Comparison of ENCODE assay signal across 24 cellular contexts in the genomic region with DNA sequence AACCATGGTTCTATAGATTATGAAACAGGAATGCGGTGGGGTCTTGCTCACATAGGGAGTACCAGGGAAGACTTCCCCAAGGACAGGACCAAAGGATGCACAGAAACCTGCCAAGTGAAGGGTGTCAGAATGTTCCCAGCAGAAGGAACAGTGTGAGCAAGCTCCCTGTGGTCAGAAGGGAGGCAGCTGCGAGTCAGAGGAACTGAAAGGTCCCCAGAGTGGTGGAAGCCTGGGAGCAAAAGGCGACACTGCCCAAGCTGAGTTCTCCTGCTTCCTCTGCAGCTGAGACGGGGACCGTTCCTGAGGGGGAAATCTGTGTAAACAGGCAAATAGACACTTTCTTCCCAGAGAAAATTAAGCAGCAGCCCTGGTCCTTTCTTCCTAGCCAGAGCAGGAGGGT. TPM values are rescaled to one million over a fixed set of nuclear protein-coding genes. Genes with fewer than 3 reads are reported as not detected.
A peak's percentile ranks its signal among the peaks of the same experiment; 100 is the strongest.
DNase-seq lines count a peak whose midpoint lies in the region; TF ChIP-seq lines count a peak whose summit lies in the region.
"Had no signal": no experiment of that assay in that cellular context is flagged by ENCODE, and none has a peak within 500 bp of the region (broad histone marks: within the 10 kb centered on the region; RNA-seq: fewer than 3 reads in every experiment).

No MANE protein-coding gene starts in this region.

- H3K36me3 Mint-ChIP-seq in type B pancreatic cell, result no peaks in the 10 kb centered on the region
- H3K36me3 Mint-ChIP-seq: activated naive CD8-positive, alpha-beta T cell treated with anti-CD3 and anti-CD28 coated beads for 36 hours had no signal

- H3K27me3 ChIP-seq in DOHH2 (ENCODE audit: control insufficient read depth, low read length), result peaks cover 10% of the 10 kb centered on the region
- H3K27me3 ChIP-seq in trophoblast cell (ENCODE audit: insufficient read depth, low read length), result no peaks in the 10 kb centered on the region
- H3K27me3 ChIP-seq: BE2C, spleen, thyroid gland had no signal

- no peak overlapping the region for H4K12ac ChIP-seq in trophoblast cell (ENCODE audit: low read depth, low read length)

- no peaks in the 10 kb centered on the region for H3K79me2 ChIP-seq in DOHH2 (ENCODE audit: control insufficient read depth, low read length)
- no peaks in the 10 kb centered on the region for H3K79me2 ChIP-seq in trophoblast cell (ENCODE audit: control insufficient read depth, insufficient read depth, low read length, poor library complexity)

- H3K18ac ChIP-seq in trophoblast cell (ENCODE audit: low read length), result no peak overlapping the region

- no peak overlapping the region for H3K9ac ChIP-seq in trophoblast cell (ENCODE audit: low read length)

- TF ChIP-seq CTCF in DOHH2 (IDR thresholded peaks at IDR 0.05; ENCODE audit: low read depth, low read length, poor library complexity, severe bottlenecking) (no peak), NB4 (IDR thresholded peaks at IDR 0.05; ENCODE audit: low read depth, low read length) (no peak), fibroblast of mammary gland (conservative IDR thresholded peaks at IDR 0.05; ENCODE audit: control insufficient read depth, insufficient read depth, low read depth, low read length) (no peak), type B pancreatic cell (conservative IDR thresholded peaks at IDR 0.05) (no peak)

- H3K9me2 ChIP-seq in DOHH2 (replicated peaks; ENCODE audit: control insufficient read depth, low read length), result no peaks in the 10 kb centered on the region

- no peak overlapping the region for H3K27ac Mint-ChIP-seq in type B pancreatic cell
- H3K27ac Mint-ChIP-seq: activated CD4-positive, alpha-beta T cell treated with anti-CD3 and anti-CD28 coated beads for 36 hours; activated naive CD8-positive, alpha-beta T cell treated with anti-CD3 and anti-CD28 coated beads for 36 hours; stimulated activated naive CD8-positive, alpha-beta T cell treated with anti-CD3 and anti-CD28 coated beads, Interleukin-15, Interleukin-2, amounts not matched to agents 100 ng/mL and 50 ng/mL, for 24 hours had no signal

- H3K9me3 Mint-ChIP-seq in type B pancreatic cell, result peaks cover 6% of the 10 kb centered on the region
- H3K9me3 Mint-ChIP-seq: activated naive CD8-positive, alpha-beta T cell treated with anti-CD3 and anti-CD28 coated beads for 36 hours; central memory CD8-positive, alpha-beta T cell; stimulated activated naive CD8-positive, alpha-beta T cell treated with anti-CD3 and anti-CD28 coated beads, Interleukin-15, Interleukin-2, amounts not matched to agents 100 ng/mL and 50 ng/mL, for 24 hours had no signal

- H3K27ac ChIP-seq in DOHH2 (ENCODE audit: low read depth, low read length) (no peak overlapping the region), trophoblast cell (ENCODE audit: low read depth, low read length) (no peak overlapping the region)
- H3K27ac ChIP-seq: spleen, thyroid gland had no signal

- H3F3A ChIP-seq in DOHH2 (ENCODE audit: control insufficient read depth, insufficient read depth), result no peaks in the 10 kb centered on the region

- peak; percentile 40 for DNase-seq in NB4 (ENCODE audit: low read depth)
- peak; percentile 36 for DNase-seq in fibroblast of mammary gland (ENCODE audit: low read depth)
- no peak for DNase-seq in trophoblast cell
- no peak for DNase-seq in type B pancreatic cell (ENCODE audit: extremely low spot score, unreplicated experiment)
- DNase-seq in activated effector memory CD4-positive, alpha-beta T cell treated with anti-CD3 and anti-CD28 coated beads, Interleukin-2, amount 50 U/mL, for 16 hours, result no peak
- DNase-seq in AG08396 (ENCODE audit: low spot score), result no peak
- no peak for DNase-seq in globus pallidus (ENCODE audit: low spot score)
- DNase-seq: activated CD4-positive, alpha-beta T cell treated with anti-CD3 and anti-CD28 coated beads for 36 hours; activated naive CD8-positive, alpha-beta T cell treated with anti-CD3 and anti-CD28 coated beads for 36 hours; BE2C; Calu3; EL; hippocampal formation; NCI-H187 treated with DMSO at 0.1 percent for 48 hours; NCI-H226; NCI-H774; PC-3; spleen; stimulated activated CD4-positive, alpha-beta T cell treated with anti-CD3 and anti-CD28 coated beads, Interleukin-4, amount 100 ng/mL, for 1 hour; T-helper 1 cell; thyroid gland had no signal

- peak overlapping the region; percentile 20 for H2BK120ac ChIP-seq in trophoblast cell (ENCODE audit: insufficient read depth, low read length, poor library complexity)

- H4K8ac ChIP-seq in trophoblast cell (ENCODE audit: low read depth, low read length), result no peak overlapping the region

- no peak for TF ChIP-seq POLR2A in NB4 (IDR thresholded peaks at IDR 0.05; ENCODE audit: extremely low read depth, insufficient read length)

- H3K79me1 ChIP-seq in trophoblast cell (ENCODE audit: low read length), result peaks cover 14% of the 10 kb centered on the region

- H3K4ac ChIP-seq in trophoblast cell (ENCODE audit: low read depth, low read length), result no peak overlapping the region

- no peak overlapping the region for H2BK12ac ChIP-seq in trophoblast cell (ENCODE audit: low read length)

- H3K9me3 ChIP-seq in DOHH2 (ENCODE audit: control insufficient read depth, insufficient read depth, low read length) (no peaks in the 10 kb centered on the region), trophoblast cell (ENCODE audit: insufficient read depth, low read depth, low read length) (peaks cover 2% of the 10 kb centered on the region)
- H3K9me3 ChIP-seq: BE2C, spleen, thyroid gland had no signal

- no peaks in the 10 kb centered on the region for H3K36me3 ChIP-seq in DOHH2 (ENCODE audit: control insufficient read depth, low read length)
- H3K36me3 ChIP-seq in trophoblast cell (ENCODE audit: control insufficient read depth in 1 of 2, insufficient read depth in 2 of 2, low read length in 2 of 2), result no peaks in the 10 kb centered on the region
- H3K36me3 ChIP-seq: BE2C, spleen, thyroid gland had no signal

- no peak overlapping the region for H3K4me3 ChIP-seq in DOHH2 (ENCODE audit: low read length)
- H3K4me3 ChIP-seq in NB4 (ENCODE audit: low read depth, low read length), result no peak overlapping the region
- H3K4me3 ChIP-seq in fibroblast of mammary gland (ENCODE audit: control insufficient read depth, low read depth, low read length), result no peak overlapping the region
- H3K4me3 ChIP-seq in trophoblast cell (ENCODE audit: low read depth, low read length), result no peak overlapping the region
- H3K4me3 ChIP-seq: spleen, thyroid gland had no signal

- H2BK5ac ChIP-seq in trophoblast cell (ENCODE audit: low read depth, low read length, poor library complexity), result no peak overlapping the region

- H3K4me2 ChIP-seq in DOHH2 (ENCODE audit: low read length), result 0 out of 2 replicates have a peak overlapping the region, but pooled peaks have one; percentile 4
- no peak overlapping the region for H3K4me2 ChIP-seq in trophoblast cell (ENCODE audit: low read length)

- no CpG with 5 or more reads among the region's 5 CpGs for WGBS in trophoblast cell (ENCODE audit: extremely low coverage, insufficient coverage, insufficient read length)

- H3K27me3 Mint-ChIP-seq in type B pancreatic cell, result peaks cover 7% of the 10 kb centered on the region
- H3K27me3 Mint-ChIP-seq: activated naive CD8-positive, alpha-beta T cell treated with anti-CD3 and anti-CD28 coated beads for 36 hours; central memory CD8-positive, alpha-beta T cell; stimulated activated naive CD8-positive, alpha-beta T cell treated with anti-CD3 and anti-CD28 coated beads, Interleukin-15, Interleukin-2, amounts not matched to agents 100 ng/mL and 50 ng/mL, for 24 hours had no signal

- no peaks in the 10 kb centered on the region for H4K20me1 ChIP-seq in DOHH2 (ENCODE audit: control insufficient read depth, insufficient read depth, low read depth, low read length)

- no peak overlapping the region for H3K4me3 Mint-ChIP-seq in type B pancreatic cell
- H3K4me3 Mint-ChIP-seq: activated CD4-positive, alpha-beta T cell treated with anti-CD3 and anti-CD28 coated beads for 36 hours; activated naive CD8-positive, alpha-beta T cell treated with anti-CD3 and anti-CD28 coated beads for 36 hours; central memory CD8-positive, alpha-beta T cell; stimulated activated naive CD8-positive, alpha-beta T cell treated with anti-CD3 and anti-CD28 coated beads, Interleukin-15, Interleukin-2, amounts not matched to agents 100 ng/mL and 50 ng/mL, for 24 hours had no signal

- H2AK5ac ChIP-seq in trophoblast cell (ENCODE audit: low read length), result peak overlapping the region; percentile 73

- H3K4me1 ChIP-seq in DOHH2 (ENCODE audit: control insufficient read depth, low read length) (peaks cover 31% of the 10 kb centered on the region), trophoblast cell (ENCODE audit: control insufficient read depth in 1 of 2, insufficient read depth in 2 of 2, low read length in 2 of 2) (peaks cover 11 to 16% of the 10 kb centered on the region in 2 experiments)
- H3K4me1 ChIP-seq: BE2C had no signal

- no peak overlapping the region for H3K14ac ChIP-seq in trophoblast cell (ENCODE audit: low read length)

- H3K4me1 Mint-ChIP-seq in type B pancreatic cell (ENCODE audit: unreplicated experiment), result peaks cover 9% of the 10 kb centered on the region
- H3K4me1 Mint-ChIP-seq: activated CD4-positive, alpha-beta T cell treated with anti-CD3 and anti-CD28 coated beads for 36 hours; activated naive CD8-positive, alpha-beta T cell treated with anti-CD3 and anti-CD28 coated beads for 36 hours; central memory CD8-positive, alpha-beta T cell had no signal

- H4K91ac ChIP-seq in trophoblast cell (ENCODE audit: low read depth, low read length), result peak overlapping the region; percentile 12

- no peak overlapping the region for H2AFZ ChIP-seq in trophoblast cell (ENCODE audit: insufficient read depth, low read length, poor library complexity)

- H3K23ac ChIP-seq in trophoblast cell (ENCODE audit: low read length), result no peak overlapping the region

RNA-seq across cellular contexts. Expression of a gene that starts 14.2 kb away (rescaled TPM):
- polyA plus RNA-seq in trophoblast cell (2013), result 64.5 and 69.3 TPM in 2 replicates
- total RNA-seq in type B pancreatic cell (ENCODE audit: low replicate concordance), result 24.5 and 30.3 TPM in 2 replicates

Comparison
In these comparisons a context has a peak if more than half of its experiments do, and no peak if none do; other contexts are left out.
1. DNase-seq: peak in NB4 (single experiment) and fibroblast of mammary gland (single experiment); none in trophoblast cell (0 of 2), type B pancreatic cell (single experiment), activated effector memory CD4-positive, alpha-beta T cell treated with anti-CD3 and anti-CD28 coated beads, Interleukin-2, amount 50 U/mL, for 16 hours (single experiment), AG08396 (single experiment) and globus pallidus (single experiment).